Comparison of ENCODE assay signal across 15 cellular contexts in the genomic region with DNA sequence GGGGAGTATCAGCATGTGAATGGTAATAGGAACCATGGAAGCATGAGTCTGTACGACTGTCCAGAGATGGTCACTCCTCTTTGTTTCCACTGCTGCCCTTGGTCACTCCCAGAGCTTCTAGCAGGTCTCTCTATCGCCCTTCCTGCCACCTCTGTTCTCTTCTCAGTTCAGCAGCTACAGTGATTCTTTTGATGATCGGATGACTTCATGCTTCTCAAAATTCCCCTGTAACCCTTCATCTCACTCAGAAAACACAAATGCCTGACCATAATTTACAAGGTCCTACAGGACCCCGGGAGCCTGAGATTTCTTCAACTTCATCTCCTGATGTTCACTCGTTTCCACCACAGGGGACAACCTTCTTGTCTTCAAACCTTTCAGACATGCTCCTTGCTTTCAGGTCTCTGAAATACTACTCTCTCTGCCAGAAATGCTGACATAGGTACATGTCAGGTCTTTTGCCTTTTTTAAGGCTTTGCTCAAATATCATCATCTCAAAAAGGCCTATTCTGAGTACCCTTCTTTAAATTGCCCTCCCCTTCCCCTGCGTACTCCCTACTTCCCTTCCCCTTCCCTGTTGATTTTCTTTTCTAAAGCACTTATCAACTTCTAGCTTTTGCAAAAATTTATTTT.
"Had no signal": no experiment of that assay in that cellular context is flagged by ENCODE, and none has a peak within 500 bp of the region (broad histone marks: within the 10 kb centered on the region; RNA-seq: fewer than 3 reads in every experiment).

No MANE protein-coding gene starts in this region.

- ATAC-seq: activated T-cell treated with anti-CD3 and anti-CD28 coated beads, Interleukin-2, amount 50 U/mL, for 4 hours; body of pancreas; esophagus mucosa had no signal

- H3K27me3 ChIP-seq: body of pancreas, colonic mucosa, sigmoid colon, spleen had no signal

- H3K27ac ChIP-seq: body of pancreas, colonic mucosa, sigmoid colon, spleen, thoracic aorta had no signal

- FAIRE-seq: islet of Langerhans had no signal

- H3K9me3 ChIP-seq: body of pancreas, colonic mucosa, sigmoid colon, spleen, thoracic aorta had no signal

- DNase-seq: activated CD4-positive, alpha-beta T cell treated with anti-CD3 and anti-CD28 coated beads, Interleukin-2, amount 50 U/mL, for 48 hours; activated CD4-positive, CD25-positive, alpha-beta regulatory T cell; activated gamma-delta T cell; activated T-cell treated with anti-CD3 and anti-CD28 coated beads, Interleukin-2, amount 50 U/mL, for 4 hours; amygdala; body of pancreas; central memory CD4-positive, alpha-beta T cell; colonic mucosa; nephron progenitor cell; sigmoid colon; spleen had no signal

- H3K4me1 ChIP-seq: body of pancreas, colonic mucosa, sigmoid colon, spleen had no signal

- H3K36me3 ChIP-seq: colonic mucosa, sigmoid colon, spleen, thoracic aorta had no signal

- H3K4me3 ChIP-seq: body of pancreas, colonic mucosa, lung, sigmoid colon, spleen, thoracic aorta had no signal
